1 cellular context compared by ENCODE assay signal in genomic region chr1:204152310-204153044, GRCh38.
TF ChIP-seq lines count a peak whose summit lies in the region.

No MANE protein-coding gene starts in this region.

TF ChIP-seq in HepG2, 621 proteins besides CTCF, POLR2A, EP300 and RAD21 (continues in another document):
- TF ChIP-seq NPAS2 (CRISPR knock-in tag; IDR thresholded peaks at IDR 0.05; ENCODE audit: borderline replicate concordance) (no peak), SP140L (CRISPR knock-in tag; IDR thresholded peaks at IDR 0.05; ENCODE audit: borderline replicate concordance) (no peak), MED8 (CRISPR knock-in tag; IDR thresholded peaks at IDR 0.05; ENCODE audit: insufficient replicate concordance) (no peak), SATB2 (CRISPR knock-in tag; IDR thresholded peaks at IDR 0.05) (no peak), ZNF740 (CRISPR knock-in tag; IDR thresholded peaks at IDR 0.05) (peak; percentile 75; the same call in 1 of the 2 replicates), POLR2G (IDR thresholded peaks at IDR 0.05; ENCODE audit: low read depth, low read length) (no peak), HNRNPUL1 (IDR thresholded peaks at IDR 0.05; ENCODE audit: low read depth, low read length) (no peak), ATF7-NPFF (CRISPR knock-in tag; IDR thresholded peaks at IDR 0.05; ENCODE audit: low read depth) (no peak), ZSCAN25 (CRISPR knock-in tag; IDR thresholded peaks at IDR 0.05) (0 out of 2 replicates have a peak, but pooled peaks have one; percentile 28), MEIS2 (CRISPR knock-in tag; IDR thresholded peaks at IDR 0.05) (no peak), ZNF879 (CRISPR knock-in tag; IDR thresholded peaks at IDR 0.05) (no peak), ZNF44 (CRISPR knock-in tag; IDR thresholded peaks at IDR 0.05) (0 out of 2 replicates have a peak, but pooled peaks have one; percentile 49), ZNF282 (IDR thresholded peaks at IDR 0.05; ENCODE audit: partially characterized antibody) (no peak), ZNF343 (CRISPR knock-in tag; IDR thresholded peaks at IDR 0.05) (no peak), ZGPAT (CRISPR knock-in tag; IDR thresholded peaks at IDR 0.05) (no peak), ZNF720 (CRISPR knock-in tag; IDR thresholded peaks at IDR 0.05) (no peak), CHCHD3 (CRISPR knock-in tag; IDR thresholded peaks at IDR 0.05) (0 out of 2 replicates have a peak, but pooled peaks have one; percentile 35), SNAPC2 (CRISPR knock-in tag; IDR thresholded peaks at IDR 0.05) (no peak), ZNF772 (CRISPR knock-in tag; IDR thresholded peaks at IDR 0.05) (0 out of 2 replicates have a peak, but pooled peaks have one; percentile 55), GTF3A (CRISPR knock-in tag; conservative IDR thresholded peaks at IDR 0.05) (0 out of 2 replicates have a peak, but pooled peaks have one; percentile 36), KLF15 (CRISPR knock-in tag; IDR thresholded peaks at IDR 0.05; ENCODE audit: borderline replicate concordance) (no peak), ZNF746 (CRISPR knock-in tag; IDR thresholded peaks at IDR 0.05) (no peak), PHF20 (CRISPR knock-in tag; IDR thresholded peaks at IDR 0.05) (no peak), ZNF3 (CRISPR knock-in tag; IDR thresholded peaks at IDR 0.05) (no peak), DPF2 (CRISPR knock-in tag; IDR thresholded peaks at IDR 0.05; ENCODE audit: borderline replicate concordance, low read depth) (no peak), HIVEP1 (CRISPR knock-in tag; IDR thresholded peaks at IDR 0.05) (peak; percentile 81; the same call in 1 of the 2 replicates), IKZF4 (CRISPR knock-in tag; IDR thresholded peaks at IDR 0.05; ENCODE audit: borderline replicate concordance, low read depth, not compliant biosample characterization) (no peak), KDM5B (CRISPR knock-in tag; IDR thresholded peaks at IDR 0.05; ENCODE audit: borderline replicate concordance) (peak; percentile 23; the same call in 1 of the 2 replicates), SRSF1 (optimal IDR thresholded peaks at IDR 0.05; ENCODE audit: low read depth, low read length) (peak; percentile 58), HHEX (CRISPR knock-in tag; IDR thresholded peaks at IDR 0.05) (no peak), SMARCE1 (IDR thresholded peaks at IDR 0.05; ENCODE audit: borderline replicate concordance) (no peak), NAIF1 (CRISPR knock-in tag; IDR thresholded peaks at IDR 0.05; ENCODE audit: borderline replicate concordance) (no peak), ZNF350 (CRISPR knock-in tag; IDR thresholded peaks at IDR 0.05; ENCODE audit: borderline replicate concordance, low read depth) (0 out of 2 replicates have a peak, but pooled peaks have one; percentile 31), NRL (CRISPR knock-in tag; IDR thresholded peaks at IDR 0.05; ENCODE audit: borderline replicate concordance) (peak; percentile 57; the same call in 1 of the 2 replicates), ZFX (CRISPR knock-in tag; IDR thresholded peaks at IDR 0.05; ENCODE audit: low read depth) (0 out of 2 replicates have a peak, but pooled peaks have one; percentile 20), POLR2AphosphoS5 (IDR thresholded peaks at IDR 0.05; ENCODE audit: low read depth, low read length) (no peak), PCBP1 (IDR thresholded peaks at IDR 0.05; ENCODE audit: borderline replicate concordance, low read depth, low read length) (0 out of 2 replicates have a peak, but pooled peaks have one; percentile 49), ZFP41 (CRISPR knock-in tag; IDR thresholded peaks at IDR 0.05; ENCODE audit: borderline replicate concordance) (0 out of 2 replicates have a peak, but pooled peaks have one; percentile 36), ZNF577 (CRISPR knock-in tag; IDR thresholded peaks at IDR 0.05; ENCODE audit: borderline replicate concordance, low read depth) (no peak), SAFB2 (CRISPR knock-in tag; IDR thresholded peaks at IDR 0.05; ENCODE audit: borderline replicate concordance, low read depth) (no peak), MAZ (IDR thresholded peaks at IDR 0.05; ENCODE audit: borderline replicate concordance, low read depth, low read length) (no peak), MAZ (CRISPR knock-in tag; IDR thresholded peaks at IDR 0.05; ENCODE audit: low read depth) (peak; percentile 53; the same call in 1 of the 2 replicates), ZNF138 (CRISPR knock-in tag; IDR thresholded peaks at IDR 0.05; ENCODE audit: low read depth) (0 out of 2 replicates have a peak, but pooled peaks have one; percentile 16), TBL1XR1 (IDR thresholded peaks at IDR 0.05; ENCODE audit: borderline replicate concordance, low read length, partially characterized antibody) (no peak), ZNF589 (CRISPR knock-in tag; conservative IDR thresholded peaks at IDR 0.05) (no peak), NFE2L2 (IDR thresholded peaks at IDR 0.05; ENCODE audit: low read length) (no peak), ZNF816 (CRISPR knock-in tag; IDR thresholded peaks at IDR 0.05; ENCODE audit: borderline replicate concordance) (no peak), SP5 (CRISPR knock-in tag; IDR thresholded peaks at IDR 0.05; ENCODE audit: borderline replicate concordance, low read depth) (no peak), WIZ (CRISPR knock-in tag; IDR thresholded peaks at IDR 0.05) (no peak), MXD1 (CRISPR knock-in tag; IDR thresholded peaks at IDR 0.05) (no peak), ZSCAN29 (CRISPR knock-in tag; conservative IDR thresholded peaks at IDR 0.05) (no peak), BCL3 (CRISPR knock-in tag; IDR thresholded peaks at IDR 0.05) (0 out of 2 replicates have a peak, but pooled peaks have one; percentile 13), ZNF678 (CRISPR knock-in tag; IDR thresholded peaks at IDR 0.05) (0 out of 2 replicates have a peak, but pooled peaks have one; percentile 61), TOPORS (CRISPR knock-in tag; IDR thresholded peaks at IDR 0.05) (no peak), PAX8 (CRISPR knock-in tag; IDR thresholded peaks at IDR 0.05; ENCODE audit: borderline replicate concordance) (0 out of 2 replicates have a peak, but pooled peaks have one; percentile 56), ZNF891 (CRISPR knock-in tag; IDR thresholded peaks at IDR 0.05) (no peak)
- TF ChIP-seq, protein P1, sequence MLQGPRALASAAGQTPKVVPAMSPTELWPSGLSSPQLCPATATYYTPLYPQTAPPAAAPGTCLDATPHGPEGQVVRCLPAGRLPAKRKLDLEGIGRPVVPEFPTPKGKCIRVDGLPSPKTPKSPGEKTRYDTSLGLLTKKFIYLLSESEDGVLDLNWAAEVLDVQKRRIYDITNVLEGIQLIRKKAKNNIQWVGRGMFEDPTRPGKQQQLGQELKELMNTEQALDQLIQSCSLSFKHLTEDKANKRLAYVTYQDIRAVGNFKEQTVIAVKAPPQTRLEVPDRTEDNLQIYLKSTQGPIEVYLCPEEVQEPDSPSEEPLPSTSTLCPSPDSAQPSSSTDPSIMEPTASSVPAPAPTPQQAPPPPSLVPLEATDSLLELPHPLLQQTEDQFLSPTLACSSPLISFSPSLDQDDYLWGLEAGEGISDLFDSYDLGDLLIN (CRISPR knock-in tag; IDR thresholded peaks at IDR 0.05; ENCODE audit: borderline replicate concordance), result no peak
- TF ChIP-seq, protein P2, sequence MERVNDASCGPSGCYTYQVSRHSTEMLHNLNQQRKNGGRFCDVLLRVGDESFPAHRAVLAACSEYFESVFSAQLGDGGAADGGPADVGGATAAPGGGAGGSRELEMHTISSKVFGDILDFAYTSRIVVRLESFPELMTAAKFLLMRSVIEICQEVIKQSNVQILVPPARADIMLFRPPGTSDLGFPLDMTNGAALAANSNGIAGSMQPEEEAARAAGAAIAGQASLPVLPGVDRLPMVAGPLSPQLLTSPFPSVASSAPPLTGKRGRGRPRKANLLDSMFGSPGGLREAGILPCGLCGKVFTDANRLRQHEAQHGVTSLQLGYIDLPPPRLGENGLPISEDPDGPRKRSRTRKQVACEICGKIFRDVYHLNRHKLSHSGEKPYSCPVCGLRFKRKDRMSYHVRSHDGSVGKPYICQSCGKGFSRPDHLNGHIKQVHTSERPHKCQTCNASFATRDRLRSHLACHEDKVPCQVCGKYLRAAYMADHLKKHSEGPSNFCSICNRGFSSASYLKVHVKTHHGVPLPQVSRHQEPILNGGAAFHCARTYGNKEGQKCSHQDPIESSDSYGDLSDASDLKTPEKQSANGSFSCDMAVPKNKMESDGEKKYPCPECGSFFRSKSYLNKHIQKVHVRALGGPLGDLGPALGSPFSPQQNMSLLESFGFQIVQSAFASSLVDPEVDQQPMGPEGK (CRISPR knock-in tag; IDR thresholded peaks at IDR 0.05), result 0 out of 2 replicates have a peak, but pooled peaks have one; percentile 59
- TF ChIP-seq, protein P3, sequence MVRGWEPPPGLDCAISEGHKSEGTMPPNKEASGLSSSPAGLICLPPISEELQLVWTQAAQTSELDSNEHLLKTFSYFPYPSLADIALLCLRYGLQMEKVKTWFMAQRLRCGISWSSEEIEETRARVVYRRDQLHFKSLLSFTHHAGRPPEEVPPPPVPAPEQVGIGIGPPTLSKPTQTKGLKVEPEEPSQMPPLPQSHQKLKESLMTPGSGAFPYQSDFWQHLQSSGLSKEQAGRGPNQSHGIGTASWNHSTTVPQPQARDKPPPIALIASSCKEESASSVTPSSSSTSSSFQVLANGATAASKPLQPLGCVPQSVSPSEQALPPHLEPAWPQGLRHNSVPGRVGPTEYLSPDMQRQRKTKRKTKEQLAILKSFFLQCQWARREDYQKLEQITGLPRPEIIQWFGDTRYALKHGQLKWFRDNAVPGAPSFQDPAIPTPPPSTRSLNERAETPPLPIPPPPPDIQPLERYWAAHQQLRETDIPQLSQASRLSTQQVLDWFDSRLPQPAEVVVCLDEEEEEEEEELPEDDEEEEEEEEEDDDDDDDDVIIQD (CRISPR knock-in tag; IDR thresholded peaks at IDR 0.05; ENCODE audit: low read depth), result no peak
- TF ChIP-seq, protein P4, sequence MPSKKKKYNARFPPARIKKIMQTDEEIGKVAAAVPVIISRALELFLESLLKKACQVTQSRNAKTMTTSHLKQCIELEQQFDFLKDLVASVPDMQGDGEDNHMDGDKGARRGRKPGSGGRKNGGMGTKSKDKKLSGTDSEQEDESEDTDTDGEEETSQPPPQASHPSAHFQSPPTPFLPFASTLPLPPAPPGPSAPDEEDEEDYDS (CRISPR knock-in tag; IDR thresholded peaks at IDR 0.05), result no peak
- TF ChIP-seq, protein P5, sequence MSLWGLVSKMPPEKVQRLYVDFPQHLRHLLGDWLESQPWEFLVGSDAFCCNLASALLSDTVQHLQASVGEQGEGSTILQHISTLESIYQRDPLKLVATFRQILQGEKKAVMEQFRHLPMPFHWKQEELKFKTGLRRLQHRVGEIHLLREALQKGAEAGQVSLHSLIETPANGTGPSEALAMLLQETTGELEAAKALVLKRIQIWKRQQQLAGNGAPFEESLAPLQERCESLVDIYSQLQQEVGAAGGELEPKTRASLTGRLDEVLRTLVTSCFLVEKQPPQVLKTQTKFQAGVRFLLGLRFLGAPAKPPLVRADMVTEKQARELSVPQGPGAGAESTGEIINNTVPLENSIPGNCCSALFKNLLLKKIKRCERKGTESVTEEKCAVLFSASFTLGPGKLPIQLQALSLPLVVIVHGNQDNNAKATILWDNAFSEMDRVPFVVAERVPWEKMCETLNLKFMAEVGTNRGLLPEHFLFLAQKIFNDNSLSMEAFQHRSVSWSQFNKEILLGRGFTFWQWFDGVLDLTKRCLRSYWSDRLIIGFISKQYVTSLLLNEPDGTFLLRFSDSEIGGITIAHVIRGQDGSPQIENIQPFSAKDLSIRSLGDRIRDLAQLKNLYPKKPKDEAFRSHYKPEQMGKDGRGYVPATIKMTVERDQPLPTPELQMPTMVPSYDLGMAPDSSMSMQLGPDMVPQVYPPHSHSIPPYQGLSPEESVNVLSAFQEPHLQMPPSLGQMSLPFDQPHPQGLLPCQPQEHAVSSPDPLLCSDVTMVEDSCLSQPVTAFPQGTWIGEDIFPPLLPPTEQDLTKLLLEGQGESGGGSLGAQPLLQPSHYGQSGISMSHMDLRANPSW (CRISPR knock-in tag; IDR thresholded peaks at IDR 0.05; ENCODE audit: borderline replicate concordance), result no peak
- TF ChIP-seq, protein P6, sequence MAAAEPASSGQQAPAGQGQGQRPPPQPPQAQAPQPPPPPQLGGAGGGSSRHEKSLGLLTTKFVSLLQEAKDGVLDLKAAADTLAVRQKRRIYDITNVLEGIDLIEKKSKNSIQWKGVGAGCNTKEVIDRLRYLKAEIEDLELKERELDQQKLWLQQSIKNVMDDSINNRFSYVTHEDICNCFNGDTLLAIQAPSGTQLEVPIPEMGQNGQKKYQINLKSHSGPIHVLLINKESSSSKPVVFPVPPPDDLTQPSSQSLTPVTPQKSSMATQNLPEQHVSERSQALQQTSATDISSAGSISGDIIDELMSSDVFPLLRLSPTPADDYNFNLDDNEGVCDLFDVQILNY (CRISPR knock-in tag; conservative IDR thresholded peaks at IDR 0.05), result no peak
